24 cellular contexts compared by ENCODE assay signal in genomic region chr5:41214199-41214598, GRCh38. TPM values are rescaled to one million over a fixed set of nuclear protein-coding genes. Genes with fewer than 3 reads are reported as not detected.
"Had no signal": no experiment of that assay in that cellular context is flagged by ENCODE, and none has a peak within 500 bp of the region (broad histone marks: within the 10 kb centered on the region; RNA-seq: fewer than 3 reads in every experiment).

No MANE protein-coding gene starts in this region.

- H3K4me1 ChIP-seq: SJCRH30 had no signal

- ATAC-seq: Panc1, PC-3, SK-N-SH treated with all-trans-retinoic acid at 6 μM for 48 hours had no signal

- H3K27ac ChIP-seq: HL-60, RWPE1, SJCRH30 had no signal

- H3K4me3 ChIP-seq: MG63, SJCRH30 had no signal

- H3K27me3 ChIP-seq: MG63, SJCRH30 had no signal

- DNase-seq: Karpas-422, KG1, MG63, NCI-H1092, NCI-H1105 treated with DMSO at 0.1 percent for 48 hours, NCI-H1417 treated with DMSO at 0.1 percent for 48 hours, NCI-H146, NCI-H1694 treated with DMSO at 0.1 percent for 48 hours, NCI-H1930, NCI-H2081, NCI-H2107, NCI-H2227 treated with DMSO at 0.1 percent for 48 hours, NCI-H524, NCI-H69, NCI-H774, PC-3, SHP77 treated with DMSO at 0.1 percent for 48 hours, SJCRH30 had no signal

- H3K36me3 ChIP-seq: MG63, SJCRH30 had no signal

- H3K9me3 ChIP-seq: MG63, SJCRH30 had no signal

RNA-seq across cellular contexts. Expression of gene C6, which starts 0.9 kb away (rescaled TPM):
- total RNA-seq: NCI-H460, OCI-LY7, PC-3, SJCRH30 had no signal
